Comparison of ENCODE assay signal across 28 cellular contexts in genomic region chr3:183120538-183121215, GRCh38. TPM values are rescaled to one million over a fixed set of nuclear protein-coding genes. Genes with fewer than 3 reads are reported as not detected.
"Had no signal": no experiment of that assay in that cellular context is flagged by ENCODE, and none has a peak within 500 bp of the region (broad histone marks: within the 10 kb centered on the region; RNA-seq: fewer than 3 reads in every experiment).

No MANE protein-coding gene starts in this region.

- H3K27me3 ChIP-seq: testis, thyroid gland, vagina had no signal

- ATAC-seq: stimulated activated effector memory CD8-positive, alpha-beta T cell treated with anti-CD3 and anti-CD28 coated beads, Interleukin-12 subunit alpha, Interleukin-12 subunit beta, amount 100 ng/mL, for 72 hours; stimulated activated memory B cell treated with anti-CD40 and anti-IgM and Interleukin-4, amounts not matched to agents 10 μg/mL and 1 μg/mL and 100 μg/mL, for 72 hours; stimulated activated naive B cell treated with anti-CD40 and anti-IgM and Interleukin-4, amounts not matched to agents 10 μg/mL and 1 μg/mL and 100 μg/mL, for 72 hours; stimulated activated naive CD8-positive, alpha-beta T cell treated with anti-CD3 and anti-CD28 coated beads, Interleukin-15, amount 100 ng/mL, for 72 hours; stimulated activated naive CD8-positive, alpha-beta T cell treated with anti-CD3 and anti-CD28 coated beads, Interleukin-15, Interleukin-2, amounts not matched to agents 100 U/mL and 50 U/mL, for 24 hours had no signal

- H3K36me3 ChIP-seq: stomach, suprapubic skin, thoracic aorta, thyroid gland, tibial artery, tibial nerve, transverse colon, upper lobe of left lung, uterus, vagina had no signal

- H3K4me3 ChIP-seq: stomach, suprapubic skin, testis, thoracic aorta, thyroid gland, tibial artery, tibial nerve, transverse colon, upper lobe of left lung, uterus, vagina had no signal

- H3K9me3 ChIP-seq: stomach, suprapubic skin, testis, thoracic aorta, thyroid gland, tibial artery, tibial nerve, transverse colon, upper lobe of left lung, uterus, vagina had no signal

- FAIRE-seq: urothelium cell line had no signal

- H3K4me3 Mint-ChIP-seq: stimulated activated effector memory CD8-positive, alpha-beta T cell treated with anti-CD3 and anti-CD28 coated beads, Interleukin-12 subunit alpha, Interleukin-12 subunit beta, amount 100 ng/mL, for 72 hours; stimulated activated memory B cell treated with anti-CD40 and anti-IgM and Interleukin-4, amounts not matched to agents 10 μg/mL and 1 μg/mL and 100 μg/mL, for 72 hours; stimulated activated naive B cell treated with anti-CD40 and anti-IgM and Interleukin-4, amounts not matched to agents 10 μg/mL and 1 μg/mL and 100 μg/mL, for 72 hours; stimulated activated naive CD8-positive, alpha-beta T cell treated with anti-CD3 and anti-CD28 coated beads, Interleukin-15, amount 100 ng/mL, for 72 hours; stimulated activated naive CD8-positive, alpha-beta T cell treated with anti-CD3 and anti-CD28 coated beads, Interleukin-15, Interleukin-2, amounts not matched to agents 100 ng/mL and 50 ng/mL, for 24 hours; type B pancreatic cell had no signal

- H3K9me3 Mint-ChIP-seq: stimulated activated effector memory CD8-positive, alpha-beta T cell treated with anti-CD3 and anti-CD28 coated beads, Interleukin-12 subunit alpha, Interleukin-12 subunit beta, amount 100 ng/mL, for 72 hours; stimulated activated memory B cell treated with anti-CD40 and anti-IgM and Interleukin-4, amounts not matched to agents 10 μg/mL and 1 μg/mL and 100 μg/mL, for 72 hours; stimulated activated naive B cell treated with anti-CD40 and anti-IgM and Interleukin-4, amounts not matched to agents 10 μg/mL and 1 μg/mL and 100 μg/mL, for 72 hours; stimulated activated naive CD8-positive, alpha-beta T cell treated with anti-CD3 and anti-CD28 coated beads, Interleukin-15, amount 100 ng/mL, for 72 hours; stimulated activated naive CD8-positive, alpha-beta T cell treated with anti-CD3 and anti-CD28 coated beads, Interleukin-15, Interleukin-2, amounts not matched to agents 100 ng/mL and 50 ng/mL, for 24 hours; type B pancreatic cell had no signal

- H3K4me1 ChIP-seq: testis, uterus, vagina had no signal

- DNase-seq: stimulated activated CD4-positive, alpha-beta T cell treated with anti-CD3 and anti-CD28 coated beads, Interleukin-2, amount 100 ng/mL, for 48 hours; stimulated activated CD4-positive, alpha-beta T cell treated with anti-CD3 and anti-CD28 coated beads, Interleukin-4, amount 100 ng/mL, for 1 hour; stimulated activated CD4-positive, alpha-beta T cell treated with anti-CD3 and anti-CD28 coated beads, Interleukin-4, amount 100 ng/mL, for 24 hours; stimulated activated CD4-positive, alpha-beta T cell treated with anti-CD3 and anti-CD28 coated beads, Interleukin-4, amount 100 ng/mL, for 4 hours; stimulated activated CD8-positive, alpha-beta memory T cell treated with anti-CD3 and anti-CD28 coated beads, Interleukin-4, amount 100 ng/mL, for 48 hours; stimulated activated naive B cell treated with anti-CD40 and anti-IgM and Interleukin-4, amounts not matched to agents 10 μg/mL and 1 μg/mL and 100 μg/mL, for 72 hours; stimulated activated naive CD4-positive, alpha-beta T cell; stimulated activated naive CD4-positive, alpha-beta T cell treated with Interleukin-2 at 50 U/mL for 16 hours; stimulated activated naive CD8-positive, alpha-beta T cell treated with anti-CD3 and anti-CD28 coated beads, Interleukin-15, amount 100 ng/mL, for 72 hours; stimulated activated naive CD8-positive, alpha-beta T cell treated with anti-CD3 and anti-CD28 coated beads, Interleukin-15, Interleukin-2, amounts not matched to agents 100 U/mL and 50 U/mL, for 24 hours; stomach; substantia nigra; testis; thyroid gland; tibial artery; transverse colon; trophoblast cell; upper lobe of left lung; uterus had no signal

- H3K36me3 Mint-ChIP-seq: stimulated activated effector memory CD8-positive, alpha-beta T cell treated with anti-CD3 and anti-CD28 coated beads, Interleukin-12 subunit alpha, Interleukin-12 subunit beta, amount 100 ng/mL, for 72 hours; stimulated activated memory B cell treated with anti-CD40 and anti-IgM and Interleukin-4, amounts not matched to agents 10 μg/mL and 1 μg/mL and 100 μg/mL, for 72 hours; type B pancreatic cell had no signal

- H3K27ac ChIP-seq: stomach, suprapubic skin, testis, thoracic aorta, thyroid gland, tibial artery, tibial nerve, transverse colon, upper lobe of left lung, uterus, vagina had no signal

- H3K27ac Mint-ChIP-seq: stimulated activated effector memory CD8-positive, alpha-beta T cell treated with anti-CD3 and anti-CD28 coated beads, Interleukin-12 subunit alpha, Interleukin-12 subunit beta, amount 100 ng/mL, for 72 hours; stimulated activated memory B cell treated with anti-CD40 and anti-IgM and Interleukin-4, amounts not matched to agents 10 μg/mL and 1 μg/mL and 100 μg/mL, for 72 hours; stimulated activated naive B cell treated with anti-CD40 and anti-IgM and Interleukin-4, amounts not matched to agents 10 μg/mL and 1 μg/mL and 100 μg/mL, for 72 hours; stimulated activated naive CD8-positive, alpha-beta T cell treated with anti-CD3 and anti-CD28 coated beads, Interleukin-15, Interleukin-2, amounts not matched to agents 100 ng/mL and 50 ng/mL, for 24 hours; type B pancreatic cell had no signal

RNA-seq across cellular contexts. Expression of gene LAMP3, which starts 41.9 kb away (rescaled TPM):
- total RNA-seq: thoracic aorta, tibial nerve had no signal
